ENCODE assay signal across 15 cellular contexts in genomic region chr22:40666151-40666848, GRCh38. TPM values are rescaled to one million over a fixed set of nuclear protein-coding genes. Genes with fewer than 3 reads are reported as not detected.
DNase-seq lines count a peak whose midpoint lies in the region; ATAC-seq and TF ChIP-seq lines count a peak whose summit lies in the region.
"Had no signal": no experiment of that assay in that cellular context is flagged by ENCODE, and none has a peak within 500 bp of the region (broad histone marks: within the 10 kb centered on the region; RNA-seq: fewer than 3 reads in every experiment).

No MANE protein-coding gene starts in this region.

- H3K4me1 Mint-ChIP-seq in activated naive CD4-positive, alpha-beta T cell treated with anti-CD3 and anti-CD28 coated beads for 36 hours (ENCODE audit: low read depth) = peaks cover 22% of the 10 kb centered on the region
- peaks cover 4 to 15% (median 6%) of the 10 kb centered on the region in 4 donors for H3K4me1 Mint-ChIP-seq in naive thymus-derived CD8-positive, alpha-beta T cell

- CTCF ChIA-PET in activated naive CD4-positive, alpha-beta T cell treated with anti-CD3 and anti-CD28 coated beads for 36 hours (lab: Charles Lee) = no interaction called here

- H3K27me3 Mint-ChIP-seq in activated naive CD4-positive, alpha-beta T cell treated with anti-CD3 and anti-CD28 coated beads for 36 hours (ENCODE audit: low read depth) = no peaks in the 10 kb centered on the region
- peaks cover 0 to 3% (median 0%) of the 10 kb centered on the region in 5 donors for H3K27me3 Mint-ChIP-seq in naive thymus-derived CD8-positive, alpha-beta T cell
- H3K27me3 Mint-ChIP-seq: activated naive CD8-positive, alpha-beta T cell treated with anti-CD3 and anti-CD28 coated beads, Interleukin-2, amount 50 U/mL, for 24 hours had no signal

- H3K36me3 ChIP-seq in esophagus muscularis mucosa = no peaks in the 10 kb centered on the region
- no peaks in the 10 kb centered on the region for H3K36me3 ChIP-seq in upper lobe of right lung

- H3K27ac Mint-ChIP-seq in activated naive CD4-positive, alpha-beta T cell treated with anti-CD3 and anti-CD28 coated beads for 36 hours = peak overlapping the region; percentile 17
- no peak overlapping the region for H3K27ac Mint-ChIP-seq in naive thymus-derived CD8-positive, alpha-beta T cell
- H3K27ac Mint-ChIP-seq: activated naive CD8-positive, alpha-beta T cell treated with anti-CD3 and anti-CD28 coated beads, Interleukin-2, amount 50 U/mL, for 24 hours; effector memory CD8-positive, alpha-beta T cell; stimulated activated naive B cell treated with anti-CD40 and anti-IgM and Interleukin-4, amounts not matched to agents 10 μg/mL and 1 μg/mL and 100 μg/mL, for 72 hours; T-helper 1 cell treated with Interleukin-12 subunit alpha and Interleukin-12 subunit beta and Interleukin-4 antibody, amounts not matched to agents 30 μg/mL and 1 μg/mL, for 36 hours had no signal

- TF ChIP-seq EP300 in esophagus muscularis mucosa (IDR thresholded peaks at IDR 0.05) = no peak

- H3K4me3 Mint-ChIP-seq in activated naive CD4-positive, alpha-beta T cell treated with anti-CD3 and anti-CD28 coated beads for 36 hours = no peak overlapping the region
- no peak overlapping the region for H3K4me3 Mint-ChIP-seq in naive thymus-derived CD8-positive, alpha-beta T cell
- H3K4me3 Mint-ChIP-seq: activated naive CD8-positive, alpha-beta T cell treated with anti-CD3 and anti-CD28 coated beads, Interleukin-2, amount 50 U/mL, for 24 hours; effector memory CD8-positive, alpha-beta T cell; stimulated activated naive B cell treated with anti-CD40 and anti-IgM and Interleukin-4, amounts not matched to agents 10 μg/mL and 1 μg/mL and 100 μg/mL, for 72 hours; T-helper 1 cell treated with Interleukin-12 subunit alpha and Interleukin-12 subunit beta and Interleukin-4 antibody, amounts not matched to agents 30 μg/mL and 1 μg/mL, for 36 hours had no signal

- H3K9me3 Mint-ChIP-seq in activated naive CD4-positive, alpha-beta T cell treated with anti-CD3 and anti-CD28 coated beads for 36 hours = no peaks in the 10 kb centered on the region
- H3K9me3 Mint-ChIP-seq in naive thymus-derived CD8-positive, alpha-beta T cell = no peaks in the 10 kb centered on the region
- H3K9me3 Mint-ChIP-seq: effector memory CD8-positive, alpha-beta T cell; stimulated activated naive B cell treated with anti-CD40 and anti-IgM and Interleukin-4, amounts not matched to agents 10 μg/mL and 1 μg/mL and 100 μg/mL, for 72 hours had no signal

- peaks cover 2% of the 10 kb centered on the region for H3K36me3 Mint-ChIP-seq in activated naive CD4-positive, alpha-beta T cell treated with anti-CD3 and anti-CD28 coated beads for 36 hours (ENCODE audit: low read depth)
- H3K36me3 Mint-ChIP-seq in naive thymus-derived CD8-positive, alpha-beta T cell = no peaks in the 10 kb centered on the region
- H3K36me3 Mint-ChIP-seq: stimulated activated naive B cell treated with anti-CD40 and anti-IgM and Interleukin-4, amounts not matched to agents 10 μg/mL and 1 μg/mL and 100 μg/mL, for 72 hours had no signal

- TF ChIP-seq CTCF in esophagus muscularis mucosa (IDR thresholded peaks at IDR 0.05) (no peak), upper lobe of right lung (IDR thresholded peaks at IDR 0.05) (no peak)

- H3K4me3 ChIP-seq in esophagus muscularis mucosa = no peak overlapping the region
- H3K4me3 ChIP-seq in upper lobe of right lung = no peak overlapping the region

- peaks cover 25 to 35% (median 32%) of the 10 kb centered on the region in 4 donors for H3K4me1 ChIP-seq in esophagus muscularis mucosa
- no peaks in the 10 kb centered on the region for H3K4me1 ChIP-seq in upper lobe of right lung

- intact Hi-C loops in activated naive CD4-positive, alpha-beta T cell treated with anti-CD3 and anti-CD28 coated beads for 36 hours (cut with micrococcal nuclease) = loop anchor here (5.0 kb wide), 1 partner anchor 61 kb away; no protein-coding TSS in a partner anchor
- intact Hi-C loops in esophagus muscularis mucosa (cut with DNase I) = no loop called here
- intact Hi-C loops in upper lobe of right lung (cut with DNase I) = no loop called here

- POLR2A ChIA-PET in naive thymus-derived CD8-positive, alpha-beta T cell (lab: Charles Lee) = interaction anchor here (0.7 kb wide), 1 partner anchor 786 kb away, joined by 3 read pairs; no protein-coding TSS in a partner anchor

- peak overlapping the region in 3 of 4 donors; percentile 37 to 71 (median 59) for H3K27ac ChIP-seq in esophagus muscularis mucosa (replicated peaks in 1 of 4)
- peak overlapping the region; percentile 32 for H3K27ac ChIP-seq in upper lobe of right lung

- no peaks in the 10 kb centered on the region for H3K9me3 ChIP-seq in esophagus muscularis mucosa
- H3K9me3 ChIP-seq in upper lobe of right lung = no peaks in the 10 kb centered on the region

- no peak for TF ChIP-seq POLR2A in esophagus muscularis mucosa (IDR thresholded peaks at IDR 0.05; ENCODE audit: low read depth)

- DNase-seq in activated naive CD4-positive, alpha-beta T cell treated with anti-CD3 and anti-CD28 coated beads for 36 hours = no peak
- no peak for DNase-seq in activated naive CD4-positive, alpha-beta T cell treated with Interleukin-2 at 50 U/mL for 16 hours
- DNase-seq in esophagus muscularis mucosa (ENCODE audit: extremely low spot score) (no peak), midbrain (lab: John Stamatoyannopoulos, UW) (peak; percentile 22), upper lobe of right lung (no peak), NAMALWA (ENCODE audit: low spot score) (no peak)
- DNase-seq in naive thymus-derived CD8-positive, alpha-beta T cell = no peak
- DNase-seq: ACHN; activated naive CD8-positive, alpha-beta T cell treated with anti-CD3 and anti-CD28 coated beads, Interleukin-2, amount 50 U/mL, for 24 hours; effector memory CD8-positive, alpha-beta T cell; NCI-H2029; OCI-M1; stimulated activated naive B cell treated with anti-CD40 and anti-IgM and Interleukin-4, amounts not matched to agents 10 μg/mL and 1 μg/mL and 100 μg/mL, for 72 hours had no signal

- peak; percentile 36 for ATAC-seq in upper lobe of right lung
- no peak for ATAC-seq in HG03135 (IDR thresholded peaks at IDR 0.05; ENCODE audit: unreplicated experiment)
- no peak for ATAC-seq in naive thymus-derived CD8-positive, alpha-beta T cell
- ATAC-seq: activated naive CD8-positive, alpha-beta T cell treated with anti-CD3 and anti-CD28 coated beads, Interleukin-2, amount 50 U/mL, for 24 hours; effector memory CD8-positive, alpha-beta T cell; stimulated activated naive B cell treated with anti-CD40 and anti-IgM and Interleukin-4, amounts not matched to agents 10 μg/mL and 1 μg/mL and 100 μg/mL, for 72 hours had no signal

- H3K27me3 ChIP-seq in esophagus muscularis mucosa (no peaks in the 10 kb centered on the region), upper lobe of right lung (no peaks in the 10 kb centered on the region)

- 52% methylated on average over 7 of the region's 7 CpGs for WGBS in esophagus muscularis mucosa

RNA-seq across cellular contexts. Expression of gene MCHR1, which starts 13.0 kb away (rescaled TPM):
- not detected for total RNA-seq in activated naive CD4-positive, alpha-beta T cell treated with anti-CD3 and anti-CD28 coated beads for 36 hours
- total RNA-seq in esophagus muscularis mucosa = 1 to 10 TPM in 1 of 4 donors, under 1 TPM in 1, not detected in 2; 0.33 to 2.1 TPM
- not detected for total RNA-seq in upper lobe of right lung
- total RNA-seq in naive thymus-derived CD8-positive, alpha-beta T cell = not detected
- under 1 TPM in 1 of 3 donors, not detected in 2; 0.16 TPM for polyA plus RNA-seq in naive thymus-derived CD8-positive, alpha-beta T cell

RNA-seq across cellular contexts. Expression of gene MRTFA, which starts 29.8 kb away (rescaled TPM):
- 10 to 100 TPM; 47.2 to 48.9 TPM for total RNA-seq in activated naive CD4-positive, alpha-beta T cell treated with anti-CD3 and anti-CD28 coated beads for 36 hours
- 10 to 100 TPM; 55.6 to 88.7 (median 73.6) TPM for total RNA-seq in esophagus muscularis mucosa
- 60.4 TPM for total RNA-seq in upper lobe of right lung
- total RNA-seq in naive thymus-derived CD8-positive, alpha-beta T cell = 100 to 1,000 TPM; 120 to 122 TPM
- polyA plus RNA-seq in naive thymus-derived CD8-positive, alpha-beta T cell = 10 to 100 TPM; 10.7 to 31.0 (median 21.8) TPM
